20 cellular contexts compared by ENCODE assay signal in the genomic region with DNA sequence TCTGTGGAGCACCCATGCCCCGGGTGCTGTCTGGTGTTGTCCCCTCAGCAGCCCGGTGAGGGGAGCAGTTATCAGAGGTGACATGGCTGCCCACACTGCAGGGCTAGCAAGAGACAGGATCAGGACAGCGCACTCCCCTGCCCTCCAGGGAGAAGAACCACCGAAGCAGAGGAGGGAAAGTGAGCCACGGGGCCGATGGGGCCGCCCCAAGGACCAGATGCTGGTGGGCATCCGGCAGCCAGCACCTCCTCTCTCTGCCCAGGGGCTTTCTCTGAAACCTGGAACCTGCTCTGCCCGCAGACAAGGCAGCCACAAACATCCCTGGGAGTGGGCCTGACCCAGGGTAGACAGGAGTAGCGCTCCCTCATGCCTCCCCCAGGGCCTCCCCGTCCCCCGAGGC.
"Had no signal": no experiment of that assay in that cellular context is flagged by ENCODE, and none has a peak within 500 bp of the region (broad histone marks: within the 10 kb centered on the region; RNA-seq: fewer than 3 reads in every experiment).

No MANE protein-coding gene starts in this region.

- H3K4me2 ChIP-seq: smooth muscle cell had no signal

- H3K36me3 ChIP-seq: tibial artery had no signal

- H3K27ac ChIP-seq: coronary artery, parathyroid adenoma, testis, tibial artery had no signal

- ATAC-seq: natural killer cell; sciatic nerve; stimulated activated memory B cell treated with anti-CD40 and anti-IgM and Interleukin-4, amounts not matched to agents 10 μg/mL and 1 μg/mL and 100 μg/mL, for 72 hours; stimulated activated naive CD8-positive, alpha-beta T cell treated with anti-CD3 and anti-CD28 coated beads, Interleukin-15, Interleukin-2, amounts not matched to agents 100 U/mL and 50 U/mL, for 24 hours had no signal

- H3K4me3 Mint-ChIP-seq: immature natural killer cell; natural killer cell; neural crest cell; stimulated activated memory B cell treated with anti-CD40 and anti-IgM and Interleukin-4, amounts not matched to agents 10 μg/mL and 1 μg/mL and 100 μg/mL, for 72 hours; type B pancreatic cell had no signal

- DNase-seq: effector CD4-positive, alpha-beta T cell; hypothalamus; immature natural killer cell; natural killer cell; stimulated activated CD4-positive, alpha-beta T cell treated with anti-CD3 and anti-CD28 coated beads, Interleukin-2, amount 100 ng/mL, for 24 hours; stimulated activated CD4-positive, alpha-beta T cell treated with anti-CD3 and anti-CD28 coated beads, Interleukin-4, amount 100 ng/mL, for 24 hours; stimulated activated naive CD8-positive, alpha-beta T cell treated with anti-CD3 and anti-CD28 coated beads, Interleukin-15, Interleukin-2, amounts not matched to agents 100 U/mL and 50 U/mL, for 24 hours; substantia nigra; testis; tibial artery had no signal

- H3K4me1 ChIP-seq: parathyroid adenoma, testis had no signal

- H3K9ac ChIP-seq: parathyroid adenoma had no signal

- H3K27ac Mint-ChIP-seq: immature natural killer cell; progenitor cell of endocrine pancreas; stimulated activated memory B cell treated with anti-CD40 and anti-IgM and Interleukin-4, amounts not matched to agents 10 μg/mL and 1 μg/mL and 100 μg/mL, for 72 hours; type B pancreatic cell had no signal

- H3K36me3 Mint-ChIP-seq: immature natural killer cell; natural killer cell; stimulated activated memory B cell treated with anti-CD40 and anti-IgM and Interleukin-4, amounts not matched to agents 10 μg/mL and 1 μg/mL and 100 μg/mL, for 72 hours; type B pancreatic cell had no signal

- H3K9me3 ChIP-seq: testis, tibial artery had no signal

- H3K4me3 ChIP-seq: coronary artery, dorsolateral prefrontal cortex, smooth muscle cell, testis, tibial artery had no signal

- FAIRE-seq: frontal cortex had no signal

- H3K9me3 Mint-ChIP-seq: immature natural killer cell; natural killer cell; neural crest cell; stimulated activated memory B cell treated with anti-CD40 and anti-IgM and Interleukin-4, amounts not matched to agents 10 μg/mL and 1 μg/mL and 100 μg/mL, for 72 hours; type B pancreatic cell had no signal

- H3K4me1 Mint-ChIP-seq: neural crest cell had no signal

- H3K27me3 ChIP-seq: testis had no signal
